17 cellular contexts compared by ENCODE assay signal in genomic region chr17:49699967-49700575, GRCh38. TPM values are rescaled to one million over a fixed set of nuclear protein-coding genes. Genes with fewer than 3 reads are reported as not detected.
DNase-seq lines count a peak whose midpoint lies in the region; ATAC-seq and TF ChIP-seq lines count a peak whose summit lies in the region.
"Had no signal": no experiment of that assay in that cellular context is flagged by ENCODE, and none has a peak within 500 bp of the region (broad histone marks: within the 10 kb centered on the region; RNA-seq: fewer than 3 reads in every experiment).

No MANE protein-coding gene starts in this region.

- H3K9me3 Mint-ChIP-seq in activated naive CD8-positive, alpha-beta T cell treated with anti-CD3 and anti-CD28 coated beads, Interleukin-2, amount 50 U/mL, for 24 hours, result no peaks in the 10 kb centered on the region
- no peaks in the 10 kb centered on the region for H3K9me3 Mint-ChIP-seq in naive thymus-derived CD4-positive, alpha-beta T cell

- H3K27me3 Mint-ChIP-seq in activated naive CD8-positive, alpha-beta T cell treated with anti-CD3 and anti-CD28 coated beads, Interleukin-2, amount 50 U/mL, for 24 hours, result no peaks in the 10 kb centered on the region
- no peaks in the 10 kb centered on the region for H3K27me3 Mint-ChIP-seq in naive thymus-derived CD4-positive, alpha-beta T cell

- no peak overlapping the region for H3K27ac ChIP-seq in HEK293 (ENCODE audit: extremely low read depth, low read depth, low read length)
- no peak overlapping the region for H3K27ac ChIP-seq in naive thymus-derived CD4-positive, alpha-beta T cell (ENCODE audit: low read depth, low read length)
- no peak overlapping the region for H3K27ac ChIP-seq in OCI-LY7 (ENCODE audit: low read depth, low read length, poor library complexity, severe bottlenecking)
- H3K27ac ChIP-seq: 22Rv1, body of pancreas, C4-2B, epithelial cell of prostate, upper lobe of right lung had no signal

- BruUV-seq in OCI-LY7 (replicated peaks; lab: Mats Ljungman, UMichigan), result no TSS peak

- H3K4me3 ChIP-seq in HEK293 (ENCODE audit: low read depth, low read length) (no peak overlapping the region), OCI-LY7 (ENCODE audit: low read depth, low read length, poor library complexity, severe bottlenecking) (no peak overlapping the region)
- H3K4me3 ChIP-seq in naive thymus-derived CD4-positive, alpha-beta T cell (ENCODE audit: low read length), result no peak overlapping the region
- H3K4me3 ChIP-seq: body of pancreas, upper lobe of right lung had no signal

- DNase-seq in NCI-H82 (lab: John Stamatoyannopoulos, UW) (peak; percentile 50), NCI-H82 treated with DMSO at 0.1 percent for 48 hours (lab: John Stamatoyannopoulos, UW; ENCODE audit: unreplicated experiment) (no peak), EL (no peak), OCI-LY7 (ENCODE audit: low spot score) (no peak)
- DNase-seq in activated naive CD8-positive, alpha-beta T cell treated with anti-CD3 and anti-CD28 coated beads, Interleukin-2, amount 50 U/mL, for 24 hours, result no peak
- no peak for DNase-seq in naive thymus-derived CD4-positive, alpha-beta T cell
- DNase-seq in stimulated activated CD4-positive, alpha-beta T cell treated with anti-CD3 and anti-CD28 coated beads, Interleukin-1b, Interleukin-23, amount 100 ng/mL, for 48 hours, result no peak
- DNase-seq: activated effector memory CD4-positive, alpha-beta T cell treated with Interleukin-2 at 50 U/mL for 16 hours; body of pancreas; KG1; NCI-H1048; upper lobe of right lung had no signal

- POLR2A ChIA-PET in HEK293 (lab: Yijun Ruan, JAX), result interaction anchor here (0.9 to 2.5 kb wide), 2 partner anchors 8 to 132 kb away, joined by 3 to 7 read pairs; partner anchors contain the start of gene SLC35B1
- POLR2A ChIA-PET in naive thymus-derived CD4-positive, alpha-beta T cell (lab: Charles Lee), result interaction anchor here (1.1 to 2.8 kb wide), 4 partner anchors 11 to 64 kb away, joined by 3 to 9 read pairs (median 5); partner anchors contain the start of gene FAM117A
- POLR2A ChIA-PET in OCI-LY7 (lab: Charles Lee), result interaction anchor here (0.6 kb wide), 2 partner anchors 86 to 100 kb away, joined by 3 to 4 read pairs; no protein-coding TSS in a partner anchor

- H3K36me3 Mint-ChIP-seq in activated naive CD8-positive, alpha-beta T cell treated with anti-CD3 and anti-CD28 coated beads, Interleukin-2, amount 50 U/mL, for 24 hours (ENCODE audit: low read depth), result peaks cover 30% of the 10 kb centered on the region
- H3K36me3 Mint-ChIP-seq in naive thymus-derived CD4-positive, alpha-beta T cell, result peaks cover 4 to 22% (median 11%) of the 10 kb centered on the region in 5 donors

- TF ChIP-seq CTCF in HEK293 (tag by site-specific recombination; IDR thresholded peaks at IDR 0.05) (no peak), OCI-LY7 (conservative IDR thresholded peaks at IDR 0.05; ENCODE audit: low read length) (no peak)

- no peak overlapping the region for H3K4me3 Mint-ChIP-seq in activated naive CD8-positive, alpha-beta T cell treated with anti-CD3 and anti-CD28 coated beads, Interleukin-2, amount 50 U/mL, for 24 hours
- H3K4me3 Mint-ChIP-seq in naive thymus-derived CD4-positive, alpha-beta T cell, result no peak overlapping the region

- H3K9me2 ChIP-seq in OCI-LY7 (ENCODE audit: insufficient read depth, low read length), result no peaks in the 10 kb centered on the region

- intact Hi-C loops in naive thymus-derived CD4-positive, alpha-beta T cell (cut with micrococcal nuclease), result loop anchor here in 1 of 2 donors (5.0 kb wide), 3 partner anchors 68 to 203 kb away; partner anchors contain the start of gene NGFR
- intact Hi-C loops in OCI-LY7 (cut with micrococcal nuclease; ENCODE audit: unreplicated experiment), result loop anchor here (5.0 to 10.0 kb wide), 2 partner anchors 263 to 285 kb away; partner anchors contain the start of gene PHB1

- H3K27me3 ChIP-seq in naive thymus-derived CD4-positive, alpha-beta T cell (ENCODE audit: control insufficient read depth in 2 of 2, insufficient read depth in 2 of 2, low read length in 2 of 2), result no peaks in the 10 kb centered on the region
- H3K27me3 ChIP-seq: body of pancreas, upper lobe of right lung had no signal

- H3K79me2 ChIP-seq in OCI-LY7 (ENCODE audit: insufficient read depth, low read depth, low read length), result no peaks in the 10 kb centered on the region

- CTCF ChIA-PET in HEK293 (lab: Yijun Ruan, JAX) (interaction anchor here (0.6 to 27.1 kb wide), 9 partner anchors 11 to 299 kb away, joined by 3 to 486 read pairs (median 5); partner anchors contain the start of gene NXPH3), OCI-LY7 (lab: Charles Lee; ENCODE audit: unreplicated experiment) (no interaction called here)
- CTCF ChIA-PET in naive thymus-derived CD4-positive, alpha-beta T cell (lab: Charles Lee), result interaction anchor here (0.5 to 2.1 kb wide), 4 partner anchors 9 to 143 kb away, joined by 4 to 8 read pairs (median 6); partner anchors contain the start of gene SLC35B1

- H4K20me1 ChIP-seq in OCI-LY7 (ENCODE audit: insufficient read depth, low read length), result no peaks in the 10 kb centered on the region

- H3K4me2 ChIP-seq in OCI-LY7 (ENCODE audit: low read length), result no peak overlapping the region

- peaks cover 26 to 60% of the 10 kb centered on the region in 2 experiments for H3K36me3 ChIP-seq in HEK293 (ENCODE audit: control insufficient read depth in 2 of 2, insufficient read depth in 1 of 2, low read length in 2 of 2)
- peaks cover 22 to 55% (median 31%) of the 10 kb centered on the region in 3 experiments for H3K36me3 ChIP-seq in naive thymus-derived CD4-positive, alpha-beta T cell (ENCODE audit: control insufficient read depth in 2 of 3, insufficient read depth in 3 of 3, low read length in 3 of 3)
- H3K36me3 ChIP-seq in OCI-LY7 (ENCODE audit: insufficient read depth, low read length), result peaks cover 47% of the 10 kb centered on the region

- peaks cover 23% of the 10 kb centered on the region for H3K4me1 Mint-ChIP-seq in activated naive CD8-positive, alpha-beta T cell treated with anti-CD3 and anti-CD28 coated beads, Interleukin-2, amount 50 U/mL, for 24 hours
- H3K4me1 Mint-ChIP-seq in naive thymus-derived CD4-positive, alpha-beta T cell, result peaks cover 19 to 39% (median 29%) of the 10 kb centered on the region in 7 donors

- no peaks in the 10 kb centered on the region for H3K9me3 ChIP-seq in HEK293 (ENCODE audit: control insufficient read depth, insufficient read depth, low read depth, low read length)
- no peaks in the 10 kb centered on the region for H3K9me3 ChIP-seq in naive thymus-derived CD4-positive, alpha-beta T cell (ENCODE audit: control insufficient read depth in 2 of 3, low read length in 3 of 3)
- no peaks in the 10 kb centered on the region for H3K9me3 ChIP-seq in OCI-LY7 (ENCODE audit: low read length)
- H3K9me3 ChIP-seq: body of pancreas, upper lobe of right lung had no signal

- H3K4me1 ChIP-seq in HEK293 (ENCODE audit: control insufficient read depth, insufficient read depth, low read length), result no peaks in the 10 kb centered on the region
- peaks cover 13 to 16% of the 10 kb centered on the region in 2 donors for H3K4me1 ChIP-seq in naive thymus-derived CD4-positive, alpha-beta T cell (ENCODE audit: control insufficient read depth in 2 of 2, insufficient read depth in 2 of 2, low read length in 2 of 2)
- H3K4me1 ChIP-seq in OCI-LY7 (ENCODE audit: insufficient read depth, low read length, poor library complexity, severe bottlenecking), result peaks cover 10% of the 10 kb centered on the region
- H3K4me1 ChIP-seq: upper lobe of right lung had no signal

- peak overlapping the region; percentile 39 for H3K27ac Mint-ChIP-seq in activated naive CD8-positive, alpha-beta T cell treated with anti-CD3 and anti-CD28 coated beads, Interleukin-2, amount 50 U/mL, for 24 hours
- H3K27ac Mint-ChIP-seq in naive thymus-derived CD4-positive, alpha-beta T cell, result peak overlapping the region in 6 of 9 donors; percentile 1 to 75 (median 54)
- H3K27ac Mint-ChIP-seq: progenitor cell of endocrine pancreas had no signal

- no peak overlapping the region for H2AFZ ChIP-seq in OCI-LY7 (ENCODE audit: low read length)

- no peak for ATAC-seq in activated naive CD8-positive, alpha-beta T cell treated with anti-CD3 and anti-CD28 coated beads, Interleukin-2, amount 50 U/mL, for 24 hours
- no peak for ATAC-seq in naive thymus-derived CD4-positive, alpha-beta T cell
- ATAC-seq: body of pancreas, upper lobe of right lung had no signal

TF ChIP-seq in HEK293, 187 proteins besides CTCF, POLR2A, EP300 and RAD21:
- TF ChIP-seq OVOL3 (tag by site-specific recombination; IDR thresholded peaks at IDR 0.05) (no peak), PRDM1 (tag by site-specific recombination; IDR thresholded peaks at IDR 0.05) (0 out of 2 replicates have a peak, but pooled peaks have one; percentile 36)

RNA-seq across cellular contexts. Expression of gene SLC35B1, which starts 7.7 kb away (rescaled TPM):
- 10 to 100 TPM; 42.1 to 83.0 (median 49.0) TPM for total RNA-seq in naive thymus-derived CD4-positive, alpha-beta T cell
- 10 to 100 TPM; 23.4 to 28.5 TPM for polyA plus RNA-seq in naive thymus-derived CD4-positive, alpha-beta T cell
- total RNA-seq in OCI-LY7 (2014; rRNA removed; shearing (Covaris generic)), result 38.1 and 51.2 TPM in 2 replicates
- 48.9 and 51.4 TPM in 2 replicates for total RNA-seq in OCI-LY7 (2022)

RNA-seq across cellular contexts. Expression of gene SPOP, which starts 22.2 kb away (rescaled TPM):
- total RNA-seq in naive thymus-derived CD4-positive, alpha-beta T cell, result 10 to 100 TPM; 59.6 to 94.8 (median 80.9) TPM
- polyA plus RNA-seq in naive thymus-derived CD4-positive, alpha-beta T cell, result 100 to 1,000 TPM; 121 to 151 TPM
- total RNA-seq in OCI-LY7 (2014; rRNA removed; shearing (Covaris generic)), result 37.8 and 61.0 TPM in 2 replicates
- total RNA-seq in OCI-LY7 (2022), result 59.3 and 69.0 TPM in 2 replicates
